In genomic region chr11:44036811-44037657, GRCh38 we compare ENCODE assay signal across 8 cellular contexts. TPM values are rescaled to one million over a fixed set of nuclear protein-coding genes. Genes with fewer than 3 reads are reported as not detected.
DNase-seq lines count a peak whose midpoint lies in the region; ATAC-seq and TF ChIP-seq lines count a peak whose summit lies in the region.

No MANE protein-coding gene starts in this region.

- H3K36me3 ChIP-seq in heart left ventricle, result no peaks in the 10 kb centered on the region

- ATAC-seq in GM19372 (IDR thresholded peaks at IDR 0.05; ENCODE audit: low read depth, unreplicated experiment) (peak; percentile 77), heart left ventricle (peak; percentile 85 to 94 (median 92)), GM18517 (IDR thresholded peaks at IDR 0.05; ENCODE audit: unreplicated experiment) (no peak)

- TF ChIP-seq POLR2A in heart left ventricle (IDR thresholded peaks at IDR 0.05), result no peak

- H3K27me3 ChIP-seq in heart left ventricle, result no peaks in the 10 kb centered on the region

- intact Hi-C loops in heart left ventricle (cut with DNase I), result loop anchor here (1.0 to 5.0 kb wide), 8 partner anchors 48 to 147 kb away; partner anchors contain the start of gene C11orf96 (in 5 of the 10)
- intact Hi-C loops in posterior vena cava (cut with DNase I), result loop anchor here in 1 of 2 donors (5.0 kb wide), 1 partner anchor 145 kb away; no protein-coding TSS in a partner anchor

- DNase-seq in CMK (ENCODE audit: low read depth), result peak; percentile 17
- DNase-seq in HuH-7.5 (ENCODE audit: low spot score), result peak; percentile 16
- peak; percentile 41 for DNase-seq in NOMO-1 treated with DMSO at 0.1 percent for 48 hours (lab: John Stamatoyannopoulos, UW; ENCODE audit: unreplicated experiment)
- peak; percentile 78 for DNase-seq in amniotic stem cell (lab: John Stamatoyannopoulos, UW)
- peak; percentile 81 to 90 (median 88) for DNase-seq in heart left ventricle
- peak; percentile 93 for DNase-seq in posterior vena cava (ENCODE audit: low spot score)

- TF ChIP-seq CTCF in heart left ventricle (IDR thresholded peaks at IDR 0.05), result peak; percentile 63 to 95 (median 88)

- WGBS in heart left ventricle, 4 donors, result 14 to 16% (median 15%) methylated on average over 12 of the region's 12 CpGs

- H3K4me1 ChIP-seq in heart left ventricle, result peaks cover 0 to 26% (median 16%) of the 10 kb centered on the region in 12 donors

- H3K27ac ChIP-seq in heart left ventricle, result peak overlapping the region in 2 of 12 donors; percentile 33 to 52

- H3K9me3 ChIP-seq in heart left ventricle, result peaks cover 0 to 13% (median 5%) of the 10 kb centered on the region in 12 donors

- no peak overlapping the region for H3K4me3 ChIP-seq in heart left ventricle

RNA-seq across cellular contexts. Expression of gene ACCSL, which starts 10.7 kb away (rescaled TPM):
- not detected for total RNA-seq in heart left ventricle
- not detected for polyA plus RNA-seq in heart left ventricle
- total RNA-seq in posterior vena cava, result not detected

RNA-seq across cellular contexts. Expression of gene ACCS, which starts 29.0 kb away (rescaled TPM):
- total RNA-seq in heart left ventricle, result 10 to 100 TPM in 3 of 9 donors, 1 to 10 TPM in 6; 1.6 to 13.5 (median 8.3) TPM
- 10 to 100 TPM in 1 of 2 donors, 1 to 10 TPM in 1; 1.7 to 16.7 TPM for polyA plus RNA-seq in heart left ventricle
- total RNA-seq in posterior vena cava, result 10 to 100 TPM; 18.5 to 30.5 TPM

RNA-seq across cellular contexts. Expression of gene EXT2, which starts 58.4 kb away (rescaled TPM):
- total RNA-seq in heart left ventricle, result 10 to 100 TPM; 24.3 to 41.9 (median 31.9) TPM
- 10 to 100 TPM; 12.6 to 37.8 TPM for polyA plus RNA-seq in heart left ventricle
- 10 to 100 TPM; 60.1 to 62.8 TPM for total RNA-seq in posterior vena cava

Comparison
In these comparisons a context has a peak if more than half of its experiments do, and no peak if none do; other contexts are left out.
1. DNase-seq: peak in every context shown above with its lines; median percentile 93 in posterior vena cava; 88 in heart left ventricle; 78 in amniotic stem cell; 41 in NOMO-1 treated with DMSO at 0.1 percent for 48 hours; 17 in CMK; 16 in HuH-7.5.